ENCODE assay signal across 1 cellular context in the genomic region with DNA sequence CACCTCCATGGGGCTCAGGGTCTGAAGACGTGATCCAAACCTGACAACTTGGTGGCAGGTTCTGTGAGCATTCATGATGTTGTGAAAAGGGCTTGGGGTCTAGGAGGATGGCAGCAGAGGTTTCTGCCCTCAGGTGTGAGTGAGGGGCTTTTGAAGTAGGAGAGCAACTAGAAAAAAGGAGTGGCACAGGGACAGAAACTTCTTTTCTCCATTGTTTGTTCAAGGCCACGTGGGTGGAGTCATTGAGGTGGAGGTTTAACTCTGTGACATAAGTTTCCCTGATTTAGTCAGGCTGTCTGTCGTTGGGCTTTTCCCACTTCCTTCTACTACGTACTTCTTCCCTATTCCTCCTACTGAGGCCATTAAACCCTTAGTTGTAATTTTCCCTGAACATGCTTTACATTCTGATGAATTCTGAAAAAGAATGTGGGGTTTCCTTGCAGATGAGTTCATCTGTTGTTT.
TF ChIP-seq lines count a peak whose summit lies in the region.

No MANE protein-coding gene starts in this region.

TF ChIP-seq in H1, 55 proteins besides CTCF, POLR2A, EP300 and RAD21:
- TF ChIP-seq RXRA (IDR thresholded peaks at IDR 0.05; ENCODE audit: insufficient read depth, low read depth, low read length) (no peak), POU5F1 (IDR thresholded peaks at IDR 0.05; ENCODE audit: low read depth, low read length) (no peak), JUN (IDR thresholded peaks at IDR 0.05; ENCODE audit: low read depth, low read length) (no peak), TCF12 (IDR thresholded peaks at IDR 0.05; ENCODE audit: low read depth, low read length) (no peak), CBX8 (IDR thresholded peaks at IDR 0.05; ENCODE audit: borderline replicate concordance, low read depth, low read length) (no peak)
TF ChIP-seq in H1: peak in this region for 0.
